Comparison of ENCODE assay signal across 24 cellular contexts in genomic region chr1:112721966-112722524, GRCh38. TPM values are rescaled to one million over a fixed set of nuclear protein-coding genes. Genes with fewer than 3 reads are reported as not detected.
DNase-seq lines count a peak whose midpoint lies in the region; ATAC-seq, FAIRE-seq and TF ChIP-seq lines count a peak whose summit lies in the region.
"Had no signal": no experiment of that assay in that cellular context is flagged by ENCODE, and none has a peak within 500 bp of the region (broad histone marks: within the 10 kb centered on the region; RNA-seq: fewer than 3 reads in every experiment).

No MANE protein-coding gene starts in this region.

- H3K27ac ChIP-seq in breast epithelium (peak overlapping the region; percentile 29 to 48), kidney (ENCODE audit: low read depth in 2 of 2, low read length in 2 of 2) (no peak overlapping the region)
- H3K27ac ChIP-seq: adrenal gland, esophagus squamous epithelium, SK-N-MC, stomach had no signal

- no peak for DNase-seq in breast epithelium (ENCODE audit: low spot score in 2 of 2)
- no peak for DNase-seq in MCF 10A (ENCODE audit: unreplicated experiment)
- DNase-seq in kidney = peak; percentile 80
- DNase-seq in stimulated activated effector memory CD8-positive, alpha-beta T cell treated with anti-CD3 and anti-CD28 coated beads, Interleukin-12 subunit alpha, Interleukin-12 subunit beta, amount 100 ng/mL, for 72 hours (ENCODE audit: low spot score in 2 of 2) = no peak
- no peak for DNase-seq in iPS-NIHi11 (ENCODE audit: low spot score)
- DNase-seq in NCI-H748 (lab: John Stamatoyannopoulos, UW; ENCODE audit: unreplicated experiment) = no peak
- DNase-seq in KBM-7 = no peak
- DNase-seq: activated CD4-positive, alpha-beta T cell treated with anti-CD3 and anti-CD28 coated beads for 1 hour; adrenal gland; CD8-positive, alpha-beta T cell; central memory CD4-positive, alpha-beta T cell; effector CD4-positive, alpha-beta T cell; esophagus squamous epithelium; NCI-H2107; NCI-H748 treated with DMSO at 0.1 percent for 48 hours; stimulated activated CD4-positive, alpha-beta T cell treated with anti-CD3 and anti-CD28 coated beads, Interleukin-2, amount 100 ng/mL, for 24 hours; stomach; T1000 had no signal

- POLR2A ChIA-PET in MCF 10A (lab: Yijun Ruan, JAX) = no interaction called here

- in situ Hi-C loops in KBM-7 (cut with MboI; ENCODE audit: low pct_unique_long_range_greater_than_20kb, low sequenced_read_pairs) = no loop called here

- H3K9me3 Mint-ChIP-seq in MCF 10A (ENCODE audit: unreplicated experiment) = no peaks in the 10 kb centered on the region
- no peaks in the 10 kb centered on the region for H3K9me3 Mint-ChIP-seq in activated T-helper 17 cell treated with anti-CD3 and anti-CD28 coated beads, Interleukin-2, amount 50 U/mL, for 72 hours
- H3K9me3 Mint-ChIP-seq in stimulated activated effector memory CD8-positive, alpha-beta T cell treated with anti-CD3 and anti-CD28 coated beads, Interleukin-12 subunit alpha, Interleukin-12 subunit beta, amount 100 ng/mL, for 72 hours = no peaks in the 10 kb centered on the region
- H3K9me3 Mint-ChIP-seq: CD8-positive, alpha-beta T cell; memory B cell had no signal

- CTCF ChIA-PET in MCF 10A (lab: Yijun Ruan, JAX) = interaction anchor here (0.6 to 15.1 kb wide), 9 partner anchors 10 to 351 kb away, joined by 3 to 838 read pairs (median 6); partner anchors contain the start of gene LRIG2

- no peak overlapping the region for H3K27ac Mint-ChIP-seq in MCF 10A (ENCODE audit: low read depth, unreplicated experiment)
- no peak overlapping the region for H3K27ac Mint-ChIP-seq in activated T-helper 17 cell treated with anti-CD3 and anti-CD28 coated beads, Interleukin-2, amount 50 U/mL, for 72 hours
- H3K27ac Mint-ChIP-seq in stimulated activated effector memory CD8-positive, alpha-beta T cell treated with anti-CD3 and anti-CD28 coated beads, Interleukin-12 subunit alpha, Interleukin-12 subunit beta, amount 100 ng/mL, for 72 hours = no peak overlapping the region
- H3K27ac Mint-ChIP-seq: CD8-positive, alpha-beta T cell; memory B cell had no signal

- no peaks in the 10 kb centered on the region for H3K27me3 Mint-ChIP-seq in MCF 10A (ENCODE audit: insufficient read depth, unreplicated experiment)
- peaks cover 4% of the 10 kb centered on the region for H3K27me3 Mint-ChIP-seq in activated T-helper 17 cell treated with anti-CD3 and anti-CD28 coated beads, Interleukin-2, amount 50 U/mL, for 72 hours

- intact Hi-C loops in breast epithelium (cut with DNase I; ENCODE audit: low total_unique reads) (loop anchor here (10.0 kb wide), 1 partner anchor 333 kb away; no protein-coding TSS in a partner anchor), MCF 10A (cut with micrococcal nuclease) (no loop called here), kidney (cut with DNase I) (loop anchor here (10.0 kb wide), 1 partner anchor 323 kb away; no protein-coding TSS in a partner anchor)

- no peak for TF ChIP-seq POLR2A in breast epithelium (IDR thresholded peaks at IDR 0.05)

- no peaks in the 10 kb centered on the region for H3K36me3 Mint-ChIP-seq in MCF 10A (ENCODE audit: insufficient read depth, unreplicated experiment)
- no peaks in the 10 kb centered on the region for H3K36me3 Mint-ChIP-seq in activated T-helper 17 cell treated with anti-CD3 and anti-CD28 coated beads, Interleukin-2, amount 50 U/mL, for 72 hours (ENCODE audit: low read depth)
- no peaks in the 10 kb centered on the region for H3K36me3 Mint-ChIP-seq in stimulated activated effector memory CD8-positive, alpha-beta T cell treated with anti-CD3 and anti-CD28 coated beads, Interleukin-12 subunit alpha, Interleukin-12 subunit beta, amount 100 ng/mL, for 72 hours
- H3K36me3 Mint-ChIP-seq: CD8-positive, alpha-beta T cell; memory B cell had no signal

- H3K4me1 ChIP-seq in breast epithelium (peaks cover 7% of the 10 kb centered on the region in 2 donors), kidney (ENCODE audit: control insufficient read depth in 1 of 2, insufficient read depth in 1 of 2, low read depth in 1 of 2, low read length in 2 of 2) (peaks cover 0 to 3% of the 10 kb centered on the region in 2 donors)

- BruUV-seq in MCF 10A (replicated peaks; lab: Mats Ljungman, UMichigan) = no TSS peak

- H3K4me1 Mint-ChIP-seq in MCF 10A (ENCODE audit: insufficient read depth, unreplicated experiment) = peaks cover 5% of the 10 kb centered on the region
- H3K4me1 Mint-ChIP-seq in activated T-helper 17 cell treated with anti-CD3 and anti-CD28 coated beads, Interleukin-2, amount 50 U/mL, for 72 hours = peaks cover 5% of the 10 kb centered on the region
- peaks cover 25% of the 10 kb centered on the region for H3K4me1 Mint-ChIP-seq in stimulated activated effector memory CD8-positive, alpha-beta T cell treated with anti-CD3 and anti-CD28 coated beads, Interleukin-12 subunit alpha, Interleukin-12 subunit beta, amount 100 ng/mL, for 72 hours

- no peaks in the 10 kb centered on the region for H3K27me3 ChIP-seq in breast epithelium
- H3K27me3 ChIP-seq: adrenal gland had no signal

- TF ChIP-seq CTCF in breast epithelium (IDR thresholded peaks at IDR 0.05) (no peak), MCF 10A (IDR thresholded peaks at IDR 0.05; ENCODE audit: unreplicated experiment) (no peak), kidney (IDR thresholded peaks at IDR 0.05; ENCODE audit: borderline replicate concordance, extremely low read depth, insufficient read depth) (no peak)

- no peak for ATAC-seq in activated T-helper 17 cell treated with anti-CD3 and anti-CD28 coated beads, Interleukin-2, amount 50 U/mL, for 72 hours (replicated peaks)
- no peak for ATAC-seq in stimulated activated effector memory CD8-positive, alpha-beta T cell treated with anti-CD3 and anti-CD28 coated beads, Interleukin-12 subunit alpha, Interleukin-12 subunit beta, amount 100 ng/mL, for 72 hours
- ATAC-seq: Panc1 had no signal

- H3K9ac ChIP-seq in kidney (ENCODE audit: low read length in 2 of 2) = no peak overlapping the region

- H3K36me3 ChIP-seq in breast epithelium (no peaks in the 10 kb centered on the region), kidney (ENCODE audit: control insufficient read depth in 1 of 2, insufficient read depth in 2 of 2, low read length in 2 of 2) (no peaks in the 10 kb centered on the region)
- H3K36me3 ChIP-seq: adrenal gland, esophagus squamous epithelium, stomach had no signal

- FAIRE-seq in kidney (lab: Jason Lieb, UNC) = no peak
- FAIRE-seq: GM19239, urothelium cell line had no signal

- H3K9me3 ChIP-seq in breast epithelium (no peaks in the 10 kb centered on the region), kidney (ENCODE audit: control insufficient read depth in 1 of 2, low read length in 2 of 2) (no peaks in the 10 kb centered on the region)
- H3K9me3 ChIP-seq: adrenal gland, esophagus squamous epithelium, stomach had no signal

- no peak overlapping the region for H3K4me3 Mint-ChIP-seq in MCF 10A (ENCODE audit: unreplicated experiment)
- H3K4me3 Mint-ChIP-seq in activated T-helper 17 cell treated with anti-CD3 and anti-CD28 coated beads, Interleukin-2, amount 50 U/mL, for 72 hours = peak overlapping the region; percentile 33
- peak overlapping the region; percentile 32 for H3K4me3 Mint-ChIP-seq in stimulated activated effector memory CD8-positive, alpha-beta T cell treated with anti-CD3 and anti-CD28 coated beads, Interleukin-12 subunit alpha, Interleukin-12 subunit beta, amount 100 ng/mL, for 72 hours
- H3K4me3 Mint-ChIP-seq: memory B cell had no signal

- H3K4me3 ChIP-seq in breast epithelium = peak overlapping the region in 1 of 3 donors; percentile 48
- H3K4me3 ChIP-seq in kidney (ENCODE audit: low read length in 2 of 2) = no peak overlapping the region
- H3K4me3 ChIP-seq: SK-N-MC had no signal

RNA-seq across cellular contexts. Expression of gene PPM1J, which starts 6.9 kb away (rescaled TPM):
- 1 to 10 TPM in 2 of 3 donors, under 1 TPM in 1; 0.32 to 5.3 (median 4.9) TPM for total RNA-seq in breast epithelium
- total RNA-seq in MCF 10A (2022) = 0.88 and 1.5 TPM in 2 replicates
- under 1 TPM; 0.30 to 0.69 TPM for total RNA-seq in activated T-helper 17 cell treated with anti-CD3 and anti-CD28 coated beads, Interleukin-2, amount 50 U/mL, for 72 hours
- 2.0 TPM for total RNA-seq in kidney
- polyA plus RNA-seq in kidney (ENCODE audit: insufficient read depth, low read depth, low replicate concordance) = 3.4 TPM

RNA-seq across cellular contexts. Expression of gene RHOC, which starts 15.1 kb away (rescaled TPM):
- total RNA-seq in breast epithelium = 100 to 1,000 TPM; 150 to 302 (median 235) TPM
- total RNA-seq in MCF 10A (2022) = 253 and 294 TPM in 2 replicates
- total RNA-seq in activated T-helper 17 cell treated with anti-CD3 and anti-CD28 coated beads, Interleukin-2, amount 50 U/mL, for 72 hours = 10 to 100 TPM; 39.5 to 59.4 TPM
- total RNA-seq in kidney = 270 TPM
- 501 TPM for polyA plus RNA-seq in kidney (ENCODE audit: insufficient read depth, low read depth, low replicate concordance)

RNA-seq across cellular contexts. Expression of gene MOV10, which starts 47.6 kb away (rescaled TPM):
- total RNA-seq in breast epithelium = 10 to 100 TPM; 14.7 to 52.2 (median 42.6) TPM
- 54.9 and 55.6 TPM in 2 replicates for total RNA-seq in MCF 10A (2022)
- 10 to 100 TPM; 54.7 to 59.3 TPM for total RNA-seq in activated T-helper 17 cell treated with anti-CD3 and anti-CD28 coated beads, Interleukin-2, amount 50 U/mL, for 72 hours
- total RNA-seq in kidney = 62.5 TPM
- polyA plus RNA-seq in kidney (ENCODE audit: insufficient read depth, low read depth, low replicate concordance) = 60.6 TPM

Comparison
In these comparisons a context has a peak if more than half of its experiments do, and no peak if none do; other contexts are left out.
1. H3K27ac ChIP-seq: peak in breast epithelium (2 of 2); none in kidney (0 of 2).